Comparison of ENCODE assay signal across 8 cellular contexts in the genomic region with DNA sequence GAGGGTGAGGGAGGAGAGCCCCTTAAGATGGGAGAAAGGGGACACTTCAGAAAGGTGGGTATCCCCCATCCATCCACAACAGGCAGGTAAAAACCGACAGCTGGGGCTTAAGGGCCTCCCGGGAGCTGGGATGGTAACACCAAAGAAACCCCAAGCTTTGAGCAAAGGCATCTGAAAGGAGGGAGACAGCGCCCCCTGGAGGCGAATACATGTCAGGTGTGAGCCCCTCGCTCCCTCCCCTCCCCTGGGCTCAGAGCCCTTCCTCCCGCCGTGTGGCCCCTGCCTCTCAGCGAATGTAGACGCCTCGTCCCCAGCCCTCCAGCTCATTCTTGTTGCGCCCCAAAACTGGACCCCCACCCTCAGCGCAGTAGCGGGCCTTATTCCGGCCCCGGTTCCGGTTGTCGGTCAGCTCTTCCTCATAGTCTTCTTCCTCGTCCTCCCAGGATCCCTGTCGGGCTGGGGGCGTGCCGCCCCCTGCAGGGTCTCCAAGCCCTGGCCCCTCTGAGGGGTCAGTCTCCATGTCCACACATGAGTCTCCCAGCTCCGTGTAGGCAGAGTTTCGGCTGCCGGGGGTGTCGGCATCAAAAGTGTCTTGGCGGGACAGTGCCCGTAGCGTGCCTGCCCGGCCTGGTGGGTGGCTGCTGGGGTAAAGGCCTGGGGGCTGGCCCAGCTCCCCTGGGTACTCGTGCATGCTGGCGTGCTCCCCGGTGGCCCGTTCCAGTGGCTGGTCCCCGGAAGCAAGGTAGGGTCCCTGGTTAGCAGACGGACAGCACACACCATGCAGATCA. TPM values are rescaled to one million over a fixed set of nuclear protein-coding genes. Genes with fewer than 3 reads are reported as not detected.
DNase-seq lines count a peak whose midpoint lies in the region; ATAC-seq and TF ChIP-seq lines count a peak whose summit lies in the region.

No MANE protein-coding gene starts in this region.

- no peak overlapping the region for H3K27ac Mint-ChIP-seq in progenitor cell of endocrine pancreas

- peak; percentile 89 for TF ChIP-seq CTCF in progenitor cell of endocrine pancreas (IDR thresholded peaks at IDR 0.05; ENCODE audit: unreplicated experiment)

- ATAC-seq in HG02642 (IDR thresholded peaks at IDR 0.05; ENCODE audit: poor library complexity, unreplicated experiment), result no peak

- no peaks in the 10 kb centered on the region for H3K4me1 Mint-ChIP-seq in progenitor cell of endocrine pancreas (ENCODE audit: low read depth)

- no peaks in the 10 kb centered on the region for H3K9me3 Mint-ChIP-seq in progenitor cell of endocrine pancreas (ENCODE audit: low read depth)

- no peaks in the 10 kb centered on the region for H3K27me3 Mint-ChIP-seq in progenitor cell of endocrine pancreas

- DNase-seq in COLO829 (ENCODE audit: low spot score), result peak; percentile 55
- DNase-seq in Jurkat, Clone E6-1 (ENCODE audit: low read depth, low spot score), result peak; percentile 89
- peak; percentile 46 to 71 for DNase-seq in SHP77 (lab: John Stamatoyannopoulos, UW)
- DNase-seq in activated naive CD4-positive, alpha-beta T cell (lab: John Stamatoyannopoulos, UW), result peak; percentile 44 to 73 (median 58)
- peak; percentile 46 for DNase-seq in globus pallidus (ENCODE audit: low spot score)
- peak; percentile 65 for DNase-seq in progenitor cell of endocrine pancreas (ENCODE audit: low spot score, unreplicated experiment)
- DNase-seq in NCI-H446 treated with DMSO at 0.1 percent for 48 hours (lab: John Stamatoyannopoulos, UW), result no peak

- H3K36me3 Mint-ChIP-seq in progenitor cell of endocrine pancreas (ENCODE audit: insufficient read depth), result peaks cover 9% of the 10 kb centered on the region

- no peak overlapping the region for H3K4me3 ChIP-seq in Jurkat, Clone E6-1 (ENCODE audit: low read length)

- no peak overlapping the region for H3K4me3 Mint-ChIP-seq in progenitor cell of endocrine pancreas (ENCODE audit: low read depth)

RNA-seq across cellular contexts. Expression of gene ARL5C, which starts 9.1 kb away (rescaled TPM):
- not detected for polyA plus RNA-seq in Jurkat, Clone E6-1 (2012; ENCODE audit: insufficient read depth, insufficient read length)
- not detected in 2 replicates for total RNA-seq in progenitor cell of endocrine pancreas

RNA-seq across cellular contexts. Expression of gene CACNB1, which starts 22.4 kb away (rescaled TPM):
- 4.9 TPM for polyA plus RNA-seq in Jurkat, Clone E6-1 (2012; ENCODE audit: insufficient read depth, insufficient read length)
- 11.3 and 13.8 TPM in 2 replicates for total RNA-seq in progenitor cell of endocrine pancreas

RNA-seq across cellular contexts. Expression of gene PLXDC1, which starts 23.7 kb away (rescaled TPM):
- 1.4 TPM for polyA plus RNA-seq in Jurkat, Clone E6-1 (2012; ENCODE audit: insufficient read depth, insufficient read length)
- 2.3 and 3.7 TPM in 2 replicates for total RNA-seq in progenitor cell of endocrine pancreas

RNA-seq across cellular contexts. Expression of gene RPL19, which starts 25.0 kb away (rescaled TPM):
- 3,873 TPM for polyA plus RNA-seq in Jurkat, Clone E6-1 (2012; ENCODE audit: insufficient read depth, insufficient read length)
- 1,229 and 1,297 TPM in 2 replicates for total RNA-seq in progenitor cell of endocrine pancreas

RNA-seq across cellular contexts. Expression of gene STAC2, which starts 50.6 kb away (rescaled TPM):
- 0.26 TPM for polyA plus RNA-seq in Jurkat, Clone E6-1 (2012; ENCODE audit: insufficient read depth, insufficient read length)
- not detected in 2 replicates for total RNA-seq in progenitor cell of endocrine pancreas
